ENCODE assay signal across 9 cellular contexts in genomic region chr20:63521602-63522001, GRCh38. TPM values are rescaled to one million over a fixed set of nuclear protein-coding genes. Genes with fewer than 3 reads are reported as not detected.
DNase-seq lines count a peak whose midpoint lies in the region; ATAC-seq, FAIRE-seq and TF ChIP-seq lines count a peak whose summit lies in the region.
"Had no signal": no experiment of that assay in that cellular context is flagged by ENCODE, and none has a peak within 500 bp of the region (broad histone marks: within the 10 kb centered on the region; RNA-seq: fewer than 3 reads in every experiment).

No MANE protein-coding gene starts in this region.

- POLR2A ChIA-PET in SK-N-SH (lab: Yijun Ruan, JAX) = interaction anchor here (0.6 to 3.0 kb wide), 17 partner anchors 8 to 647 kb away, joined by 3 to 31 read pairs (median 4); no protein-coding TSS in a partner anchor

- in situ Hi-C loops in brain microvascular endothelial cell (cut with HindIII; ENCODE audit: low pct_ligation_motif_present, low sequenced_read_pairs) = no loop called here

- no peaks in the 10 kb centered on the region for H3K9me3 ChIP-seq in SK-N-SH
- H3K9me3 ChIP-seq in suprapubic skin = no peaks in the 10 kb centered on the region

- H3F3A ChIP-seq in SK-N-SH (replicated peaks; ENCODE audit: insufficient read depth) = peaks cover 32% of the 10 kb centered on the region

- TF ChIP-seq POLR2A in suprapubic skin (IDR thresholded peaks at IDR 0.05) = no peak

- DNase-seq in SK-N-SH = peak; percentile 76
- no peak for DNase-seq in brain microvascular endothelial cell
- DNase-seq in left kidney (ENCODE audit: low read depth, low spot score) = peak; percentile 44
- DNase-seq in suprapubic skin (ENCODE audit: low spot score in 2 of 2) = no peak
- DNase-seq in AG20443 (ENCODE audit: low spot score) = no peak
- DNase-seq in RCC 7860 (ENCODE audit: low spot score) = no peak
- DNase-seq in NCI-H2227 treated with DMSO at 0.1 percent for 48 hours (lab: John Stamatoyannopoulos, UW) = no peak

- H3K4me3 ChIP-seq in SK-N-SH (ENCODE audit: low read depth in 2 of 2, low read length in 1 of 2) = peak overlapping the region; percentile 84 to 85
- peak overlapping the region; percentile 83 for H3K4me3 ChIP-seq in brain microvascular endothelial cell (ENCODE audit: low read depth, low read length)
- H3K4me3 ChIP-seq in suprapubic skin = peak overlapping the region; percentile 75

- TF ChIP-seq EP300 in SK-N-SH (IDR thresholded peaks at IDR 0.05; ENCODE audit: borderline replicate concordance in 1 of 2, low read depth in 1 of 2, low read length in 1 of 2) = no peak
- TF ChIP-seq EP300 in suprapubic skin (IDR thresholded peaks at IDR 0.05) = no peak

- peaks cover 38% of the 10 kb centered on the region for H4K20me1 ChIP-seq in SK-N-SH (ENCODE audit: insufficient read depth)

- no peak for FAIRE-seq in RCC 7860 (lab: Jason Lieb, UNC)
- FAIRE-seq: A204.1 had no signal

- CTCF ChIA-PET in SK-N-SH (lab: Yijun Ruan, JAX) = interaction anchor here (0.6 to 8.7 kb wide), 19 partner anchors 8 to 753 kb away, joined by 3 to 82 read pairs (median 4); partner anchors contain the start of gene PTK6

- 24% methylated on average over 10 of the region's 23 CpGs for WGBS in SK-N-SH (ENCODE audit: low lambda C conversion rate)
- whole genome bisulfite sequencing in suprapubic skin = 31% methylated on average over 3 of the region's 23 CpGs

- H3K4me1 ChIP-seq in SK-N-SH (ENCODE audit: control insufficient read depth in 1 of 2, insufficient read depth in 2 of 2, low read depth in 1 of 2, low read length in 1 of 2) (peaks cover 4 to 26% of the 10 kb centered on the region in 2 experiments; a peak in 3 of 4 replicates), suprapubic skin (peaks cover 32% of the 10 kb centered on the region)

- H3K27me3 ChIP-seq in SK-N-SH (ENCODE audit: insufficient read depth) (no peaks in the 10 kb centered on the region), brain microvascular endothelial cell (replicated peaks) (no peaks in the 10 kb centered on the region), suprapubic skin (no peaks in the 10 kb centered on the region)

- no peak for ATAC-seq in SK-N-SH treated with all-trans-retinoic acid at 6 μM for 48 hours

- no peak for TF ChIP-seq RAD21 in SK-N-SH (IDR thresholded peaks at IDR 0.05; ENCODE audit: low read length)

- no peak for TF ChIP-seq CTCF in SK-N-SH (IDR thresholded peaks at IDR 0.05)
- TF ChIP-seq CTCF in brain microvascular endothelial cell (IDR thresholded peaks at IDR 0.05; ENCODE audit: low read depth, low read length, missing control alignments) = peak; percentile 18
- no peak for TF ChIP-seq CTCF in suprapubic skin (IDR thresholded peaks at IDR 0.05)

- H3K9me2 ChIP-seq in SK-N-SH = no peaks in the 10 kb centered on the region

- H3K4me2 ChIP-seq in SK-N-SH = peak overlapping the region; percentile 99

- H3K9ac ChIP-seq in SK-N-SH = peak overlapping the region; percentile 97

- H3K79me2 ChIP-seq in SK-N-SH (ENCODE audit: insufficient read depth) = peaks cover 22% of the 10 kb centered on the region

- H3K36me3 ChIP-seq in SK-N-SH (replicated peaks in 1 of 2; ENCODE audit: control insufficient read depth in 1 of 2, insufficient read depth in 2 of 2, low read length in 1 of 2) = peaks cover 13 to 19% of the 10 kb centered on the region in 2 experiments
- H3K36me3 ChIP-seq in brain microvascular endothelial cell (replicated peaks) = peaks cover 12% of the 10 kb centered on the region
- peaks cover 18% of the 10 kb centered on the region for H3K36me3 ChIP-seq in suprapubic skin

- peak overlapping the region; percentile 66 to 79; a peak in 2 of 4 replicates for H3K27ac ChIP-seq in SK-N-SH (ENCODE audit: low read depth in 2 of 2, low read length in 1 of 2)
- no peak overlapping the region for H3K27ac ChIP-seq in brain microvascular endothelial cell
- peak overlapping the region; percentile 98 for H3K27ac ChIP-seq in suprapubic skin

- H2AFZ ChIP-seq in SK-N-SH (ENCODE audit: low read depth) = no peak overlapping the region

TF ChIP-seq in SK-N-SH, 30 proteins besides CTCF, POLR2A, EP300 and RAD21 (continues in another document):
- TF ChIP-seq PBX3 (IDR thresholded peaks at IDR 0.05) (no peak), SMC3 (IDR thresholded peaks at IDR 0.05; ENCODE audit: low read depth, low read length) (no peak), ELF1 (IDR thresholded peaks at IDR 0.05) (no peak), IRF3 (IDR thresholded peaks at IDR 0.05; ENCODE audit: low read depth, low read length) (no peak), TCF12 (IDR thresholded peaks at IDR 0.05) (no peak), SIN3A (IDR thresholded peaks at IDR 0.05; ENCODE audit: borderline replicate concordance, low read depth, low read length) (no peak), TEAD4 (IDR thresholded peaks at IDR 0.05; ENCODE audit: borderline replicate concordance, insufficient read depth) (no peak), YY1 (IDR thresholded peaks at IDR 0.05; ENCODE audit: low read depth) (no peak)

TF ChIP-seq in SK-N-SH treated with all-trans-retinoic acid at 6 μM for 48 hours, 23 proteins besides CTCF, POLR2A, EP300 and RAD21 (continues in another document):
- TF ChIP-seq PPARA (CRISPR knock-in tag; IDR thresholded peaks at IDR 0.05; ENCODE audit: borderline replicate concordance) (no peak), ZNF70 (CRISPR knock-in tag; IDR thresholded peaks at IDR 0.05) (no peak), ZFP3 (CRISPR knock-in tag; IDR thresholded peaks at IDR 0.05) (no peak), ARNTL (CRISPR knock-in tag; IDR thresholded peaks at IDR 0.05; ENCODE audit: borderline replicate concordance, low read depth) (no peak), CSDC2 (CRISPR knock-in tag; IDR thresholded peaks at IDR 0.05) (no peak), SNAI2 (CRISPR knock-in tag; IDR thresholded peaks at IDR 0.05) (no peak), BACH2 (CRISPR knock-in tag; IDR thresholded peaks at IDR 0.05; ENCODE audit: borderline replicate concordance) (no peak), ZC3H10 (CRISPR knock-in tag; IDR thresholded peaks at IDR 0.05) (no peak), TSHZ2 (CRISPR knock-in tag; IDR thresholded peaks at IDR 0.05) (no peak), TCF4 (CRISPR knock-in tag; IDR thresholded peaks at IDR 0.05; ENCODE audit: borderline replicate concordance) (no peak), OSR1 (CRISPR knock-in tag; IDR thresholded peaks at IDR 0.05) (no peak), RARB (CRISPR knock-in tag; IDR thresholded peaks at IDR 0.05) (no peak)

RNA-seq across cellular contexts. Expression of gene PPDPF, which starts 1.0 kb away (rescaled TPM):
- polyA plus RNA-seq in SK-N-SH (2012; rRNA removed) = 20.0 and 71.4 TPM in 2 replicates
- 45.7 and 81.9 TPM in 2 replicates for polyA plus RNA-seq in SK-N-SH (2012; cell fraction: cytosol; rRNA removed)
- 48.9 and 78.6 TPM in 2 replicates for polyA plus RNA-seq in SK-N-SH (2012; cell fraction: nucleus; rRNA removed)
- total RNA-seq in suprapubic skin = 100 to 1,000 TPM; 151 to 352 (median 299) TPM

RNA-seq across cellular contexts. Expression of gene PTK6, which starts 15.6 kb away (rescaled TPM):
- 0.07 and 0.13 TPM in 2 replicates for polyA plus RNA-seq in SK-N-SH (2012; rRNA removed)
- 0.06 and 0.16 TPM in 2 replicates for polyA plus RNA-seq in SK-N-SH (2012; cell fraction: cytosol; rRNA removed)
- 0.26 and 0.27 TPM in 2 replicates for polyA plus RNA-seq in SK-N-SH (2012; cell fraction: nucleus; rRNA removed)
- 10 to 100 TPM; 58.0 to 70.6 (median 65.6) TPM for total RNA-seq in suprapubic skin

RNA-seq across cellular contexts. Expression of gene EEF1A2, which starts 22.7 kb away (rescaled TPM):
- 9.2 and 16.5 TPM in 2 replicates for polyA plus RNA-seq in SK-N-SH (2012; rRNA removed)
- polyA plus RNA-seq in SK-N-SH (2012; cell fraction: cytosol; rRNA removed) = 14.3 and 20.1 TPM in 2 replicates
- 21.6 and 29.5 TPM in 2 replicates for polyA plus RNA-seq in SK-N-SH (2012; cell fraction: nucleus; rRNA removed)
- total RNA-seq in suprapubic skin = 10 to 100 TPM in 3 of 4 donors, 1 to 10 TPM in 1; 4.8 to 13.4 (median 12.0) TPM

RNA-seq across cellular contexts. Expression of gene SRMS, which starts 25.9 kb away (rescaled TPM):
- polyA plus RNA-seq in SK-N-SH (2012; rRNA removed) = not detected in 2 replicates
- not detected in 2 replicates for polyA plus RNA-seq in SK-N-SH (2012; cell fraction: cytosol; rRNA removed)
- 0.05 TPM in 1 of 2 replicates, not detected in the other for polyA plus RNA-seq in SK-N-SH (2012; cell fraction: nucleus; rRNA removed)
- 1 to 10 TPM in 1 of 4 donors, not detected in 3; 1.3 TPM for total RNA-seq in suprapubic skin

RNA-seq across cellular contexts. Expression of gene FNDC11, which starts 32.4 kb away (rescaled TPM):
- 4.5 and 5.5 TPM in 2 replicates for polyA plus RNA-seq in SK-N-SH (2012; rRNA removed)
- polyA plus RNA-seq in SK-N-SH (2012; cell fraction: cytosol; rRNA removed) = 2.0 and 3.3 TPM in 2 replicates
- 13.7 and 16.2 TPM in 2 replicates for polyA plus RNA-seq in SK-N-SH (2012; cell fraction: nucleus; rRNA removed)
- under 1 TPM in 2 of 4 donors, not detected in 2; 0.25 to 0.36 TPM for total RNA-seq in suprapubic skin

Comparison
In these comparisons a context has a peak if more than half of its experiments do, and no peak if none do; other contexts are left out.
1. DNase-seq: peak in SK-N-SH (single experiment) and left kidney (single experiment); none in brain microvascular endothelial cell (single experiment), suprapubic skin (0 of 2), AG20443 (single experiment), RCC 7860 (single experiment) and NCI-H2227 treated with DMSO at 0.1 percent for 48 hours (single experiment).
2. Peak in every context shown above with its lines, with median percentiles within 50 percentile points of each other: H3K4me3 ChIP-seq.